ENCODE assay signal across 1 cellular context in genomic region chr9:121218357-121219027, GRCh38.
A peak's percentile ranks its signal among the peaks of the same experiment; 100 is the strongest.
TF ChIP-seq lines count a peak whose summit lies in the region.

No MANE protein-coding gene starts in this region.

TF ChIP-seq in K562, 482 proteins besides CTCF, POLR2A, EP300 and RAD21 (continued from another document and continues in another):
- TF ChIP-seq SLC30A9 (CRISPR knock-in tag; IDR thresholded peaks at IDR 0.05): no peak
- peak; percentile 81 for TF ChIP-seq ZNF76 (CRISPR knock-in tag; IDR thresholded peaks at IDR 0.05; ENCODE audit: borderline replicate concordance)
- no peak for TF ChIP-seq CGGBP1 (CRISPR knock-in tag; IDR thresholded peaks at IDR 0.05)
- peak; percentile 78 for TF ChIP-seq ARID1B (IDR thresholded peaks at IDR 0.05)
- TF ChIP-seq ZNF12 (CRISPR knock-in tag; IDR thresholded peaks at IDR 0.05): no peak
- TF ChIP-seq E4F1 (CRISPR knock-in tag; IDR thresholded peaks at IDR 0.05; ENCODE audit: borderline replicate concordance): no peak
- peak in 1 of 2 experiments; percentile 83; a peak in 2 of 4 replicates for TF ChIP-seq ZNF639 (CRISPR knock-in tag; conservative IDR thresholded peaks at IDR 0.05 in 1 of 2, IDR thresholded peaks at IDR 0.05 in 1 of 2)
- TF ChIP-seq IFI16 (CRISPR knock-in tag; IDR thresholded peaks at IDR 0.05): no peak
- TF ChIP-seq PREB (CRISPR knock-in tag; IDR thresholded peaks at IDR 0.05): no peak
- TF ChIP-seq HMG20A (CRISPR knock-in tag; conservative IDR thresholded peaks at IDR 0.05): no peak
- peak; percentile 66 for TF ChIP-seq CXXC5 (CRISPR knock-in tag; IDR thresholded peaks at IDR 0.05)
- TF ChIP-seq NFE2L1 (tag; IDR thresholded peaks at IDR 0.05; ENCODE audit: borderline replicate concordance, low read depth): peak; percentile 52; the same call in 1 of the 2 replicates
- peak; percentile 81; the same call in 1 of the 2 replicates for TF ChIP-seq ZNF41 (CRISPR knock-in tag; conservative IDR thresholded peaks at IDR 0.05)
- TF ChIP-seq, protein P1, sequence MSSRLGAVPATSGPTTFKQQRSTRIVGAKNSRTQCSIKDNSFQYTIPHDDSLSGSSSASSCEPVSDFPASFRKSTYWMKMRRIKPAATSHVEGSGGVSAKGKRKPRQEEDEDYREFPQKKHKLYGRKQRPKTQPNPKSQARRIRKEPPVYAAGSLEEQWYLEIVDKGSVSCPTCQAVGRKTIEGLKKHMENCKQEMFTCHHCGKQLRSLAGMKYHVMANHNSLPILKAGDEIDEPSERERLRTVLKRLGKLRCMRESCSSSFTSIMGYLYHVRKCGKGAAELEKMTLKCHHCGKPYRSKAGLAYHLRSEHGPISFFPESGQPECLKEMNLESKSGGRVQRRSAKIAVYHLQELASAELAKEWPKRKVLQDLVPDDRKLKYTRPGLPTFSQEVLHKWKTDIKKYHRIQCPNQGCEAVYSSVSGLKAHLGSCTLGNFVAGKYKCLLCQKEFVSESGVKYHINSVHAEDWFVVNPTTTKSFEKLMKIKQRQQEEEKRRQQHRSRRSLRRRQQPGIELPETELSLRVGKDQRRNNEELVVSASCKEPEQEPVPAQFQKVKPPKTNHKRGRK (tag; IDR thresholded peaks at IDR 0.05): no peak
- TF ChIP-seq PBX2 (CRISPR knock-in tag; IDR thresholded peaks at IDR 0.05; ENCODE audit: low read depth): no peak
- TF ChIP-seq PBX2 (tag; conservative IDR thresholded peaks at IDR 0.05; ENCODE audit: low read depth): peak; percentile 46; the same call in 1 of the 2 replicates
- TF ChIP-seq ZFX (CRISPR knock-in tag; IDR thresholded peaks at IDR 0.05): no peak
- peak; percentile 99 for TF ChIP-seq ZNF592 (IDR thresholded peaks at IDR 0.05)
- TF ChIP-seq ZNF79 (CRISPR knock-in tag; IDR thresholded peaks at IDR 0.05; ENCODE audit: low read depth): peak; percentile 50; the same call in 1 of the 2 replicates
- peak; percentile 89 for TF ChIP-seq KLF6 (CRISPR knock-in tag; IDR thresholded peaks at IDR 0.05; ENCODE audit: borderline replicate concordance)
- TF ChIP-seq FOXM1 (IDR thresholded peaks at IDR 0.05; ENCODE audit: low read depth): no peak
- TF ChIP-seq FOXM1 (CRISPR knock-in tag; IDR thresholded peaks at IDR 0.05; ENCODE audit: low read depth): no peak
- TF ChIP-seq MEF2D (tag; conservative IDR thresholded peaks at IDR 0.05; ENCODE audit: low read depth): peak; percentile 90
- peak; percentile 86 for TF ChIP-seq GTF2A2 (tag; IDR thresholded peaks at IDR 0.05)
- TF ChIP-seq CEBPG (CRISPR knock-in tag; IDR thresholded peaks at IDR 0.05): no peak
- no peak for TF ChIP-seq CEBPG (tag; conservative IDR thresholded peaks at IDR 0.05 in 1 of 2, IDR thresholded peaks at IDR 0.05 in 1 of 2)
- no peak for TF ChIP-seq NR2C2 (CRISPR knock-in tag; IDR thresholded peaks at IDR 0.05)
- peak; percentile 65 for TF ChIP-seq NR2C2 (tag; IDR thresholded peaks at IDR 0.05)
- TF ChIP-seq, protein P2, sequence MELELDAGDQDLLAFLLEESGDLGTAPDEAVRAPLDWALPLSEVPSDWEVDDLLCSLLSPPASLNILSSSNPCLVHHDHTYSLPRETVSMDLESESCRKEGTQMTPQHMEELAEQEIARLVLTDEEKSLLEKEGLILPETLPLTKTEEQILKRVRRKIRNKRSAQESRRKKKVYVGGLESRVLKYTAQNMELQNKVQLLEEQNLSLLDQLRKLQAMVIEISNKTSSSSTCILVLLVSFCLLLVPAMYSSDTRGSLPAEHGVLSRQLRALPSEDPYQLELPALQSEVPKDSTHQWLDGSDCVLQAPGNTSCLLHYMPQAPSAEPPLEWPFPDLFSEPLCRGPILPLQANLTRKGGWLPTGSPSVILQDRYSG (tag; conservative IDR thresholded peaks at IDR 0.05; ENCODE audit: low read depth): peak; percentile 95
- TF ChIP-seq NFYB (IDR thresholded peaks at IDR 0.05; ENCODE audit: extremely low read depth, insufficient read length): no peak
- TF ChIP-seq, protein P3, sequence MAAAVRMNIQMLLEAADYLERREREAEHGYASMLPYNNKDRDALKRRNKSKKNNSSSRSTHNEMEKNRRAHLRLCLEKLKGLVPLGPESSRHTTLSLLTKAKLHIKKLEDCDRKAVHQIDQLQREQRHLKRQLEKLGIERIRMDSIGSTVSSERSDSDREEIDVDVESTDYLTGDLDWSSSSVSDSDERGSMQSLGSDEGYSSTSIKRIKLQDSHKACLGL (CRISPR knock-in tag; IDR thresholded peaks at IDR 0.05; ENCODE audit: borderline replicate concordance, poor library complexity, severe bottlenecking): peak; percentile 43
- no peak for TF ChIP-seq DNMT1 (IDR thresholded peaks at IDR 0.05)
- TF ChIP-seq HNRNPLL (IDR thresholded peaks at IDR 0.05; ENCODE audit: low read depth, low read length, poor library complexity, severe bottlenecking): no peak
- TF ChIP-seq ZNF133 (CRISPR knock-in tag; IDR thresholded peaks at IDR 0.05): no peak
- no peak for TF ChIP-seq CHD2 (IDR thresholded peaks at IDR 0.05; ENCODE audit: low read depth, low read length)
- TF ChIP-seq, protein P4, sequence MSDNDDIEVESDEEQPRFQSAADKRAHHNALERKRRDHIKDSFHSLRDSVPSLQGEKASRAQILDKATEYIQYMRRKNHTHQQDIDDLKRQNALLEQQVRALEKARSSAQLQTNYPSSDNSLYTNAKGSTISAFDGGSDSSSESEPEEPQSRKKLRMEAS (CRISPR knock-in tag; IDR thresholded peaks at IDR 0.05): no peak
- no peak for TF ChIP-seq GABPB1 (CRISPR knock-in tag; IDR thresholded peaks at IDR 0.05)
- no peak for TF ChIP-seq ZNF3 (CRISPR knock-in tag; IDR thresholded peaks at IDR 0.05)
- peak; percentile 96 for TF ChIP-seq HDAC8 (tag; IDR thresholded peaks at IDR 0.05)
- TF ChIP-seq, protein P5, sequence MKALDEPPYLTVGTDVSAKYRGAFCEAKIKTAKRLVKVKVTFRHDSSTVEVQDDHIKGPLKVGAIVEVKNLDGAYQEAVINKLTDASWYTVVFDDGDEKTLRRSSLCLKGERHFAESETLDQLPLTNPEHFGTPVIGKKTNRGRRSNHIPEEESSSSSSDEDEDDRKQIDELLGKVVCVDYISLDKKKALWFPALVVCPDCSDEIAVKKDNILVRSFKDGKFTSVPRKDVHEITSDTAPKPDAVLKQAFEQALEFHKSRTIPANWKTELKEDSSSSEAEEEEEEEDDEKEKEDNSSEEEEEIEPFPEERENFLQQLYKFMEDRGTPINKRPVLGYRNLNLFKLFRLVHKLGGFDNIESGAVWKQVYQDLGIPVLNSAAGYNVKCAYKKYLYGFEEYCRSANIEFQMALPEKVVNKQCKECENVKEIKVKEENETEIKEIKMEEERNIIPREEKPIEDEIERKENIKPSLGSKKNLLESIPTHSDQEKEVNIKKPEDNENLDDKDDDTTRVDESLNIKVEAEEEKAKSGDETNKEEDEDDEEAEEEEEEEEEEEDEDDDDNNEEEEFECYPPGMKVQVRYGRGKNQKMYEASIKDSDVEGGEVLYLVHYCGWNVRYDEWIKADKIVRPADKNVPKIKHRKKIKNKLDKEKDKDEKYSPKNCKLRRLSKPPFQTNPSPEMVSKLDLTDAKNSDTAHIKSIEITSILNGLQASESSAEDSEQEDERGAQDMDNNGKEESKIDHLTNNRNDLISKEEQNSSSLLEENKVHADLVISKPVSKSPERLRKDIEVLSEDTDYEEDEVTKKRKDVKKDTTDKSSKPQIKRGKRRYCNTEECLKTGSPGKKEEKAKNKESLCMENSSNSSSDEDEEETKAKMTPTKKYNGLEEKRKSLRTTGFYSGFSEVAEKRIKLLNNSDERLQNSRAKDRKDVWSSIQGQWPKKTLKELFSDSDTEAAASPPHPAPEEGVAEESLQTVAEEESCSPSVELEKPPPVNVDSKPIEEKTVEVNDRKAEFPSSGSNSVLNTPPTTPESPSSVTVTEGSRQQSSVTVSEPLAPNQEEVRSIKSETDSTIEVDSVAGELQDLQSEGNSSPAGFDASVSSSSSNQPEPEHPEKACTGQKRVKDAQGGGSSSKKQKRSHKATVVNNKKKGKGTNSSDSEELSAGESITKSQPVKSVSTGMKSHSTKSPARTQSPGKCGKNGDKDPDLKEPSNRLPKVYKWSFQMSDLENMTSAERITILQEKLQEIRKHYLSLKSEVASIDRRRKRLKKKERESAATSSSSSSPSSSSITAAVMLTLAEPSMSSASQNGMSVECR (CRISPR knock-in tag; IDR thresholded peaks at IDR 0.05): no peak
